ENCODE assay signal across 8 cellular contexts in genomic region chr14:102593841-102594170, GRCh38. TPM values are rescaled to one million over a fixed set of nuclear protein-coding genes. Genes with fewer than 3 reads are reported as not detected.
DNase-seq lines count a peak whose midpoint lies in the region; ATAC-seq lines count a peak whose summit lies in the region.

No MANE protein-coding gene starts in this region.

- H3K27ac ChIP-seq in stomach smooth muscle (ENCODE audit: low read length) = peak overlapping the region; percentile 78

- CTCF ChIA-PET in activated naive CD4-positive, alpha-beta T cell treated with anti-CD3 and anti-CD28 coated beads for 36 hours (lab: Charles Lee) = interaction anchor here (0.6 to 2.0 kb wide), 15 partner anchors 10 to 285 kb away, joined by 3 to 12 read pairs (median 5); no protein-coding TSS in a partner anchor
- CTCF ChIA-PET in activated CD4-positive, alpha-beta memory T cell treated with anti-CD3 and anti-CD28 coated beads for 36 hours (lab: Charles Lee) = interaction anchor here (0.6 to 2.7 kb wide), 28 partner anchors 10 to 1420 kb away, joined by 3 to 29 read pairs (median 4); no protein-coding TSS in a partner anchor

- H3K4me1 Mint-ChIP-seq in activated naive CD4-positive, alpha-beta T cell treated with anti-CD3 and anti-CD28 coated beads for 36 hours (ENCODE audit: low read depth) = peaks cover 31% of the 10 kb centered on the region
- H3K4me1 Mint-ChIP-seq in activated CD4-positive, alpha-beta memory T cell treated with anti-CD3 and anti-CD28 coated beads for 36 hours (ENCODE audit: low read depth) = peaks cover 33% of the 10 kb centered on the region

- H3K27me3 ChIP-seq in iPS-15b (ENCODE audit: control insufficient read depth, insufficient read depth, low read length) (no peaks in the 10 kb centered on the region), stomach smooth muscle (ENCODE audit: control insufficient read depth in 1 of 2, insufficient read depth in 2 of 2, low read length in 2 of 2) (no peaks in the 10 kb centered on the region)

- H3K9me3 Mint-ChIP-seq in activated naive CD4-positive, alpha-beta T cell treated with anti-CD3 and anti-CD28 coated beads for 36 hours = no peaks in the 10 kb centered on the region
- H3K9me3 Mint-ChIP-seq in activated CD4-positive, alpha-beta memory T cell treated with anti-CD3 and anti-CD28 coated beads for 36 hours = no peaks in the 10 kb centered on the region

- H3K27me3 Mint-ChIP-seq in activated naive CD4-positive, alpha-beta T cell treated with anti-CD3 and anti-CD28 coated beads for 36 hours (ENCODE audit: low read depth) = no peaks in the 10 kb centered on the region
- H3K27me3 Mint-ChIP-seq in activated CD4-positive, alpha-beta memory T cell treated with anti-CD3 and anti-CD28 coated beads for 36 hours = no peaks in the 10 kb centered on the region

- POLR2A ChIA-PET in activated CD4-positive, alpha-beta memory T cell treated with anti-CD3 and anti-CD28 coated beads for 36 hours (lab: Charles Lee) = interaction anchor here (0.7 kb wide), 1 partner anchor 51 kb away, joined by 3 read pairs; no protein-coding TSS in a partner anchor

- intact Hi-C loops in activated naive CD4-positive, alpha-beta T cell treated with anti-CD3 and anti-CD28 coated beads for 36 hours (cut with micrococcal nuclease) = loop anchor here (1.0 to 10.0 kb wide), 6 partner anchors 12 to 741 kb away; partner anchors contain the start of genes DYNC1H1, EIF5 and ZNF839
- intact Hi-C loops in activated CD4-positive, alpha-beta memory T cell treated with anti-CD3 and anti-CD28 coated beads for 36 hours (cut with micrococcal nuclease) = loop anchor here (1.0 to 10.0 kb wide), 6 partner anchors 14 to 277 kb away; partner anchors contain the start of genes CINP, TECPR2, TRAF3 and ZNF839

- peak overlapping the region; percentile 83 for H3K4me3 Mint-ChIP-seq in activated naive CD4-positive, alpha-beta T cell treated with anti-CD3 and anti-CD28 coated beads for 36 hours
- H3K4me3 Mint-ChIP-seq in activated CD4-positive, alpha-beta memory T cell treated with anti-CD3 and anti-CD28 coated beads for 36 hours = peak overlapping the region; percentile 80

- H3K36me3 Mint-ChIP-seq in activated naive CD4-positive, alpha-beta T cell treated with anti-CD3 and anti-CD28 coated beads for 36 hours (ENCODE audit: low read depth) = peaks cover 3% of the 10 kb centered on the region
- H3K36me3 Mint-ChIP-seq in activated CD4-positive, alpha-beta memory T cell treated with anti-CD3 and anti-CD28 coated beads for 36 hours = peaks cover 2% of the 10 kb centered on the region

- peak overlapping the region; percentile 79 for H3K4me3 ChIP-seq in iPS-15b (ENCODE audit: low read depth, low read length)
- peak overlapping the region; percentile 63 to 86 for H3K4me3 ChIP-seq in stomach smooth muscle (ENCODE audit: low read length in 2 of 2)

- no peaks in the 10 kb centered on the region for H3K9me3 ChIP-seq in iPS-15b (ENCODE audit: control insufficient read depth, insufficient read depth, low read length)
- no peaks in the 10 kb centered on the region for H3K9me3 ChIP-seq in stomach smooth muscle (ENCODE audit: control insufficient read depth in 2 of 2, low read length in 2 of 2)

- H3K4me1 ChIP-seq in iPS-15b (ENCODE audit: control insufficient read depth, insufficient read depth, low read length) (peaks cover 11% of the 10 kb centered on the region), stomach smooth muscle (ENCODE audit: control insufficient read depth, insufficient read depth, low read length) (peaks cover 14% of the 10 kb centered on the region)

- peak overlapping the region; percentile 38 for H3K27ac Mint-ChIP-seq in activated naive CD4-positive, alpha-beta T cell treated with anti-CD3 and anti-CD28 coated beads for 36 hours
- peak overlapping the region; percentile 25 for H3K27ac Mint-ChIP-seq in activated CD4-positive, alpha-beta memory T cell treated with anti-CD3 and anti-CD28 coated beads for 36 hours

- DNase-seq in activated naive CD4-positive, alpha-beta T cell treated with anti-CD3 and anti-CD28 coated beads for 36 hours = no peak
- no peak for DNase-seq in activated naive CD4-positive, alpha-beta T cell treated with Interleukin-2 at 50 U/mL for 16 hours
- no peak for DNase-seq in activated CD4-positive, alpha-beta memory T cell treated with anti-CD3 and anti-CD28 coated beads for 36 hours
- no peak for DNase-seq in AG08396 (ENCODE audit: low spot score)

- peak overlapping the region; percentile 37 for H3K9ac ChIP-seq in iPS-15b (ENCODE audit: low read depth, low read length)
- peak overlapping the region; percentile 69 to 71 for H3K9ac ChIP-seq in stomach smooth muscle (ENCODE audit: low read length in 2 of 2)

- H3K36me3 ChIP-seq in iPS-15b (ENCODE audit: control insufficient read depth, insufficient read depth, low read length) = peaks cover 3% of the 10 kb centered on the region
- no peaks in the 10 kb centered on the region for H3K36me3 ChIP-seq in stomach smooth muscle (ENCODE audit: control insufficient read depth in 2 of 2, insufficient read depth in 2 of 2, low read length in 2 of 2)

- ATAC-seq in HG03045 (IDR thresholded peaks at IDR 0.05; ENCODE audit: unreplicated experiment) (no peak), HG02840 (IDR thresholded peaks at IDR 0.05; ENCODE audit: low FRiP score, unreplicated experiment) (no peak)

RNA-seq across cellular contexts. Expression of gene RCOR1, which starts 1.4 kb away (rescaled TPM):
- total RNA-seq in activated naive CD4-positive, alpha-beta T cell treated with anti-CD3 and anti-CD28 coated beads for 36 hours = 10 to 100 TPM; 11.9 to 12.2 TPM
- 10 to 100 TPM; 14.1 to 14.3 TPM for total RNA-seq in activated CD4-positive, alpha-beta memory T cell treated with anti-CD3 and anti-CD28 coated beads for 36 hours
